Comparison of ENCODE assay signal across 25 cellular contexts in genomic region chr1:176029155-176029554, GRCh38.
"Had no signal": no experiment of that assay in that cellular context is flagged by ENCODE, and none has a peak within 500 bp of the region (broad histone marks: within the 10 kb centered on the region; RNA-seq: fewer than 3 reads in every experiment).

No MANE protein-coding gene starts in this region.

- DNase-seq: colonic mucosa; cortex of kidney; effector CD8-positive, alpha-beta T cell; effector memory CD8-positive, alpha-beta T cell; endodermal cell; erythroblast; esophagus squamous epithelium; foreskin fibroblast; foreskin melanocyte; heart left ventricle; hypothalamus; immature natural killer cell; islet precursor cell; left cardiac atrium; left lung; left ventricle myocardium superior; lower lobe of right lung; mesenchymal stem cell; midbrain had no signal

- H3K9me3 ChIP-seq: colonic mucosa, esophagus squamous epithelium, gastroesophageal sphincter, heart left ventricle, left lung, lower lobe of right lung had no signal

- H3K27ac Mint-ChIP-seq: dendritic cell treated with granulocyte-macrophage colony-stimulating factor and Interleukin-4, amounts not matched to agents 40 ng/mL and 50 ng/mL, for 4 days; endodermal cell; immature natural killer cell had no signal

- H2AFZ ChIP-seq: hepatocyte had no signal

- H3K27me3 ChIP-seq: colonic mucosa, esophagus squamous epithelium, gastroesophageal sphincter, heart left ventricle, hepatocyte, left lung had no signal

- H3K9me3 Mint-ChIP-seq: dendritic cell treated with granulocyte-macrophage colony-stimulating factor and Interleukin-4, amounts not matched to agents 40 ng/mL and 50 ng/mL, for 4 days; effector memory CD8-positive, alpha-beta T cell; endodermal cell; immature natural killer cell had no signal

- H3K4me3 ChIP-seq: colonic mucosa, esophagus squamous epithelium, gastroesophageal sphincter, heart left ventricle, hepatocyte, left lung, lower lobe of right lung had no signal

- H3K27ac ChIP-seq: colonic mucosa, epithelial cell of prostate, esophagus squamous epithelium, gastroesophageal sphincter, heart left ventricle, hepatocyte, left lung, lower lobe of right lung had no signal

- H3K4me1 ChIP-seq: colonic mucosa had no signal

- H3K4me2 ChIP-seq: hepatocyte had no signal

- FAIRE-seq: endometrium had no signal

- H3K36me3 ChIP-seq: colonic mucosa had no signal

- ATAC-seq: effector memory CD8-positive, alpha-beta T cell; esophagus mucosa; gastroesophageal sphincter; heart left ventricle; left cardiac atrium; left lung; left ventricle myocardium superior; lower lobe of right lung had no signal

- H3K79me2 ChIP-seq: hepatocyte had no signal
